ENCODE assay signal across 22 cellular contexts in the genomic region with DNA sequence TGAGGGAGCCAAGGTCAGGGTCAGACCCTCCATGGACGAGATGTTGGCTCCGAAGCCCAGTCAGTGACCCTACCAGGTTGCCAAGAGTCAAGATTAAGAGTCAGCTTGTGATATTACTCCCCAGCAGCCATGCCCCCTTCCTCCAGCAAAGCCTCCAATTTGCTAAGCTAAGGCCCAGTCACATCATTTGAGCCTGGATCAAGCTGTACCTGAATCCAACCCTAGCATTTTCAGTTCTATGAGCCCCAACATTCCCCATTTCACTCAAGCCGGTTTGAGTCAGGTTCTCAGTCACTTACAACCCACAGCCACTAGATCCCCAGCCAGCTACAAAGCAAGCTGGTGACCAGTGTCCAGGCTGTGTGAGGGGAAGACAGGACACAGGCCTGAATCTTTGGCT.
"Had no signal": no experiment of that assay in that cellular context is flagged by ENCODE, and none has a peak within 500 bp of the region (broad histone marks: within the 10 kb centered on the region; RNA-seq: fewer than 3 reads in every experiment).

No MANE protein-coding gene starts in this region.

- H3K27ac Mint-ChIP-seq: immature natural killer cell, mesothelial cell of epicardium had no signal

- H3K4me3 Mint-ChIP-seq: immature natural killer cell, mesothelial cell of epicardium, naive B cell had no signal

- H3K27me3 Mint-ChIP-seq: naive B cell had no signal

- H3K4me1 Mint-ChIP-seq: immature natural killer cell, mesothelial cell of epicardium, naive B cell had no signal

- H3K9me3 ChIP-seq: esophagus muscularis mucosa, gastroesophageal sphincter, heart left ventricle, left ventricle myocardium inferior, lower lobe of right lung, mucosa of descending colon had no signal

- H3K4me2 ChIP-seq: hepatocyte had no signal

- H3K27ac ChIP-seq: coronary artery, esophagus muscularis mucosa, foreskin keratinocyte, gastroesophageal sphincter, heart left ventricle, hepatocyte, left ventricle myocardium inferior, lower lobe of right lung had no signal

- H3K9me3 Mint-ChIP-seq: immature natural killer cell, mesothelial cell of epicardium had no signal

- H3K4me3 ChIP-seq: coronary artery, dorsolateral prefrontal cortex, esophagus muscularis mucosa, gastroesophageal sphincter, heart left ventricle, hepatocyte, left ventricle myocardium inferior, lower lobe of right lung, mucosa of descending colon had no signal

- DNase-seq: dermis blood vessel endothelial cell; dorsolateral prefrontal cortex; effector CD4-positive, alpha-beta T cell; effector memory CD4-positive, alpha-beta T cell; foreskin keratinocyte; heart left ventricle; hypothalamus; immature natural killer cell; islet precursor cell; kidney; kidney glomerular epithelial cell; left colon; left ventricle myocardium inferior; lower lobe of right lung; mesenchymal stem cell; mucosa of descending colon; naive B cell had no signal

- H3K27me3 ChIP-seq: dorsolateral prefrontal cortex, esophagus muscularis mucosa, foreskin keratinocyte, gastroesophageal sphincter, heart left ventricle, hepatocyte had no signal

- H2AFZ ChIP-seq: hepatocyte had no signal

- H3K4me1 ChIP-seq: esophagus muscularis mucosa, foreskin keratinocyte, gastroesophageal sphincter, heart left ventricle, left ventricle myocardium inferior, lower lobe of right lung had no signal

- H3K36me3 Mint-ChIP-seq: immature natural killer cell had no signal
